ENCODE assay signal across 13 cellular contexts in the genomic region with DNA sequence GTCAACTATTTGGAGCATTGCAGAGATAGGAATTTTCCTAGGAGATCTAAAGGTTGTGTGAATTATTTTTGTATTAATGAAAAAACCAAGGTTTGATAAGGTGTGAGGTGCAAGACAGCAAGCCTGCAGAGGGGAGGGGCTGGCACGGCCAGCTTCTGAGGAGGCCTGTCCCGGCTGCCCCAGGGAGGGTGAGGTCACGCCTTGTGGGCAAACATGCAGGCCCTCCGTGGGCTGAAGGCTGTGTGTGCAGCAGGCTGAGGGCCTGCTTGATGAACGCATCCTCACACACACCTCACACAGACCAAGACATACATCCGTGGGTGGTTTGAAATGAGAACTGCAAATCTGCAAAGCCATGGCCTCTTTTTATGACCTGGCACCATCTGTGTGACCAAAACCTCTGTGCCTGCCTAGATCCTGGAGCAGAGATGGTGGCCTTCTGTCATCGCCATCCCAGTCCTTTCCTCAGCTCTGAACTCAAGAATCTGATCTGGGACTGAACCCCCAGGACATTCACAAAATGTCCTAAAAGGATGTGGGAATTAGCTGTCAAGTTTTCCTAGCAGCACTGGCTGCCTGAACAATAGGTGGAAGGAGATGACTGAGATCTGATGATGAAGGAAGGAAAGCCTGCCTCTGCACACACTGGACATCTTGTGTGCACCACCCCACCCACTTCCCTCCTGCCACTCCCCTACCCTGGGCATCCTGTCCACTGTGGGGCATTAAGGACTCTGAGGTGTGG.
DNase-seq lines count a peak whose midpoint lies in the region; ATAC-seq and TF ChIP-seq lines count a peak whose summit lies in the region.
"Had no signal": no experiment of that assay in that cellular context is flagged by ENCODE, and none has a peak within 500 bp of the region (broad histone marks: within the 10 kb centered on the region; RNA-seq: fewer than 3 reads in every experiment).

No MANE protein-coding gene starts in this region.

- TF ChIP-seq EP300 in stomach (IDR thresholded peaks at IDR 0.05): no peak

- peaks cover 55% of the 10 kb centered on the region for H3K4me1 Mint-ChIP-seq in activated CD8-positive, alpha-beta memory T cell treated with anti-CD3 and anti-CD28 coated beads, Interleukin-2, amount 10 ng/mL, durations not matched to agents 7 days and 5 days

- peak; percentile 22 for ATAC-seq in activated CD8-positive, alpha-beta memory T cell treated with anti-CD3 and anti-CD28 coated beads, Interleukin-2, amount 10 ng/mL, durations not matched to agents 7 days and 5 days

- H3K9me3 ChIP-seq in stomach: no peaks in the 10 kb centered on the region
- H3K9me3 ChIP-seq: transverse colon had no signal

- H3K36me3 Mint-ChIP-seq in activated CD8-positive, alpha-beta memory T cell treated with anti-CD3 and anti-CD28 coated beads, Interleukin-2, amount 10 ng/mL, durations not matched to agents 7 days and 5 days: no peaks in the 10 kb centered on the region

- 27 to 69% (median 33%) methylated on average over 7 of the region's 7 CpGs for WGBS in stomach, 5 donors

- CTCF ChIA-PET in activated CD8-positive, alpha-beta memory T cell treated with anti-CD3 and anti-CD28 coated beads, Interleukin-2, amount 10 ng/mL, durations not matched to agents 7 days and 5 days (lab: Charles Lee): interaction anchor here (1.4 to 4.2 kb wide), 4 partner anchors 9 to 184 kb away, joined by 3 to 20 read pairs (median 6); no protein-coding TSS in a partner anchor

- DNase-seq in activated CD8-positive, alpha-beta memory T cell treated with anti-CD3 and anti-CD28 coated beads, Interleukin-2, amount 10 ng/mL, durations not matched to agents 7 days and 5 days: peak; percentile 55
- DNase-seq in activated CD8-positive, alpha-beta memory T cell treated with anti-CD3 and anti-CD28 coated beads, Interleukin-2, amount 50 U/mL, for 48 hours: no peak
- DNase-seq in islet precursor cell: peak; percentile 48
- DNase-seq in stomach: no peak
- DNase-seq in NCI-H1105 (lab: John Stamatoyannopoulos, UW): no peak
- no peak for DNase-seq in DMS114 treated with DMSO at 0.1 percent for 48 hours (lab: John Stamatoyannopoulos, UW; ENCODE audit: unreplicated experiment)
- no peak for DNase-seq in NCI-H1417 (lab: John Stamatoyannopoulos, UW)
- DNase-seq: ACHN; activated CD8-positive, alpha-beta memory T cell treated with anti-CD3 and anti-CD28 coated beads for 24 hours; DMS79 treated with DMSO at 0.1 percent for 48 hours; NCI-H2029; transverse colon had no signal

- H3K4me3 ChIP-seq in stomach: no peak overlapping the region
- H3K4me3 ChIP-seq: transverse colon had no signal

- no peaks in the 10 kb centered on the region for H3K27me3 ChIP-seq in stomach
- H3K27me3 ChIP-seq: transverse colon had no signal

- H3K27me3 Mint-ChIP-seq in activated CD8-positive, alpha-beta memory T cell treated with anti-CD3 and anti-CD28 coated beads, Interleukin-2, amount 10 ng/mL, durations not matched to agents 7 days and 5 days: no peaks in the 10 kb centered on the region

- H3K27ac ChIP-seq in angular gyrus (ENCODE audit: low read depth, low read length) (peak overlapping the region; percentile 34), stomach (peak overlapping the region; percentile 27 to 59 (median 51))

- H3K4me3 Mint-ChIP-seq in activated CD8-positive, alpha-beta memory T cell treated with anti-CD3 and anti-CD28 coated beads, Interleukin-2, amount 10 ng/mL, durations not matched to agents 7 days and 5 days: no peak overlapping the region

- TF ChIP-seq POLR2A in stomach (IDR thresholded peaks at IDR 0.05): no peak

- peaks cover 0 to 25% (median 7%) of the 10 kb centered on the region in 4 donors for H3K4me1 ChIP-seq in stomach

- no peak for TF ChIP-seq CTCF in stomach (IDR thresholded peaks at IDR 0.05)

- no peaks in the 10 kb centered on the region for H3K36me3 ChIP-seq in stomach
- H3K36me3 ChIP-seq: transverse colon had no signal

- peak overlapping the region; percentile 24 for H3K27ac Mint-ChIP-seq in activated CD8-positive, alpha-beta memory T cell treated with anti-CD3 and anti-CD28 coated beads, Interleukin-2, amount 10 ng/mL, durations not matched to agents 7 days and 5 days

- no peaks in the 10 kb centered on the region for H3K9me3 Mint-ChIP-seq in activated CD8-positive, alpha-beta memory T cell treated with anti-CD3 and anti-CD28 coated beads, Interleukin-2, amount 10 ng/mL, durations not matched to agents 7 days and 5 days (ENCODE audit: low read depth)

- intact Hi-C loops in stomach (cut with DNase I; ENCODE audit: low total_unique reads): no loop called here

Comparison
In these comparisons a context has a peak if more than half of its experiments do, and no peak if none do; other contexts are left out.
1. DNase-seq: peak in activated CD8-positive, alpha-beta memory T cell treated with anti-CD3 and anti-CD28 coated beads, Interleukin-2, amount 10 ng/mL, durations not matched to agents 7 days and 5 days (single experiment) and islet precursor cell (single experiment); none in activated CD8-positive, alpha-beta memory T cell treated with anti-CD3 and anti-CD28 coated beads, Interleukin-2, amount 50 U/mL, for 48 hours (single experiment), stomach (single experiment), NCI-H1105 (single experiment), DMS114 treated with DMSO at 0.1 percent for 48 hours (single experiment) and NCI-H1417 (0 of 3).